1 cellular context compared by ENCODE assay signal in genomic region chr10:14840178-14840577, GRCh38.
TF ChIP-seq lines count a peak whose summit lies in the region.

No MANE protein-coding gene starts in this region.

TF ChIP-seq in GM12878, 131 proteins besides CTCF, POLR2A, EP300 and RAD21:
- TF ChIP-seq IKZF2 (IDR thresholded peaks at IDR 0.05) (no peak), GABPA (IDR thresholded peaks at IDR 0.05; ENCODE audit: low read depth) (no peak), EZH2 (IDR thresholded peaks at IDR 0.05; ENCODE audit: borderline replicate concordance, control insufficient read depth, low read depth, low read length) (no peak), SMARCA5 (IDR thresholded peaks at IDR 0.05) (no peak), SMAD1 (IDR thresholded peaks at IDR 0.05; ENCODE audit: low read depth, partially characterized antibody) (no peak), HCFC1 (IDR thresholded peaks at IDR 0.05; ENCODE audit: low read length) (no peak), BACH1 (IDR thresholded peaks at IDR 0.05; ENCODE audit: borderline replicate concordance) (no peak), RAD51 (IDR thresholded peaks at IDR 0.05) (no peak), RB1 (IDR thresholded peaks at IDR 0.05; ENCODE audit: borderline replicate concordance) (no peak), NRF1 (conservative IDR thresholded peaks at IDR 0.05; ENCODE audit: low read depth, low read length) (no peak), PBX3 (IDR thresholded peaks at IDR 0.05; ENCODE audit: insufficient replicate concordance, low read depth, low read length) (no peak), SREBF1 (IDR thresholded peaks at IDR 0.05; ENCODE audit: low read length) (no peak), TBL1XR1 (IDR thresholded peaks at IDR 0.05; ENCODE audit: low read depth, low read length) (no peak), MYC (IDR thresholded peaks at IDR 0.05; ENCODE audit: insufficient read depth, insufficient read length, insufficient replicate concordance, low read length, severe bottlenecking) (no peak)
